ENCODE assay signal across 19 cellular contexts in the genomic region with DNA sequence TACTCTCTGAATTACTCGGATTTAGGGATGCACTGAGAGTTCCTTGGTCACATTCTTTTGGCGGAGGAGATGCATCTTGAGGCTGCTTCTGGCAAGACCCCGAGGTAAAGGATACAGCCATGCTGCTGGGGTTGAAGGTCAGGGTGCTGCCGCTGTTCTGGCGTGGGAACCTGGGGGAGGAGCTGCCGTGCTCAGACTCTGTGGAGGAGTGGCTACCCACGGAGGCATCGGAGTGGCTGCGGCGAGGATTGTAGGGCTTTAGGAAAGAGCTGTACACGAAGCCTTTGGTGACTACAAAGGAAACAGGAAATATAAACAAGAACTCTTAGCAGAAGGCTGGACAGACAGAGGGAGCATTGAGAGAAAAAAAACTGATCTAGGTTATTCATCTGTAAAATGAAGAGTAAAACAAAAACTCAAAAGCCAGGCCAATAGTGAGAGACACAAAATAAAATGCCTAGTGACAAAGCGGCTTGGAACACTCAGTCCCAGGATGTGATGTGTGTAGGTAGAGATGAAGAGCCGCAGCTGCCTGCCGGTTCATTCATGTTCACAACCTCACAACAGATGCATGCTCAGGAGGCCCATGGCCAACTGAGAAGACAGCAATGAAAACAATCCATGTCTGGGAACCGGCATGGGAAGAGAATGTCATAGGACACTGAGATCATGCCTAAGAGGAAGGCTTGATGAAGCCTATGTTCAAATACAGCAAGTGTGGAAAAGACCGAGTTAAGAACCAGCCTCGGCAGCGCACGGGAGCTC.
DNase-seq lines count a peak whose midpoint lies in the region; TF ChIP-seq lines count a peak whose summit lies in the region.
"Had no signal": no experiment of that assay in that cellular context is flagged by ENCODE, and none has a peak within 500 bp of the region (broad histone marks: within the 10 kb centered on the region; RNA-seq: fewer than 3 reads in every experiment).

No MANE protein-coding gene starts in this region.

- no peak for TF ChIP-seq CTCF in choroid plexus epithelial cell (conservative IDR thresholded peaks at IDR 0.05; ENCODE audit: low read depth, low read length)
- TF ChIP-seq CTCF in ovary (IDR thresholded peaks at IDR 0.05), result no peak
- TF ChIP-seq CTCF in ascending aorta (IDR thresholded peaks at IDR 0.05), result no peak

- peaks cover 0 to 2% (median 0%) of the 10 kb centered on the region in 8 donors for H3K9me3 Mint-ChIP-seq in CD4-positive, alpha-beta memory T cell
- H3K9me3 Mint-ChIP-seq: activated CD4-positive, alpha-beta T cell treated with anti-CD3 and anti-CD28 coated beads, Interleukin-2, amount 10 ng/mL, durations not matched to agents 7 days and 5 days; stimulated activated naive CD8-positive, alpha-beta T cell treated with anti-CD3 and anti-CD28 coated beads, Interleukin-15, Interleukin-2, amounts not matched to agents 100 ng/mL and 50 ng/mL, for 24 hours had no signal

- no peak for TF ChIP-seq POLR2A in ovary (IDR thresholded peaks at IDR 0.05)

- H3K36me3 ChIP-seq in ovary, result no peaks in the 10 kb centered on the region
- H3K36me3 ChIP-seq in ascending aorta, result peaks cover 66 to 84% of the 10 kb centered on the region in 2 donors
- H3K36me3 ChIP-seq in CD4-positive, alpha-beta memory T cell (ENCODE audit: insufficient read depth, low read length), result no peaks in the 10 kb centered on the region

- no peak for TF ChIP-seq EP300 in ovary (IDR thresholded peaks at IDR 0.05)

- peaks cover 5 to 21% (median 13%) of the 10 kb centered on the region in 4 donors for H3K4me1 Mint-ChIP-seq in CD4-positive, alpha-beta memory T cell

- peaks cover 6 to 11% of the 10 kb centered on the region in 2 donors for H3K27me3 Mint-ChIP-seq in CD4-positive, alpha-beta memory T cell
- H3K27me3 Mint-ChIP-seq: activated CD4-positive, alpha-beta T cell treated with anti-CD3 and anti-CD28 coated beads, Interleukin-2, amount 10 ng/mL, durations not matched to agents 7 days and 5 days had no signal

- peak; percentile 18 for DNase-seq in Ammon's horn (ENCODE audit: low spot score)
- DNase-seq in choroid plexus epithelial cell (ENCODE audit: low read depth), result peak; percentile 64
- DNase-seq in iris pigment epithelial cell (ENCODE audit: low read depth), result peak; percentile 54
- DNase-seq in ovary, result peak; percentile 57 to 89 (median 73)
- no peak for DNase-seq in hippocampal formation (lab: John Stamatoyannopoulos, UW)
- DNase-seq in ascending aorta (ENCODE audit: low spot score in 2 of 2), result no peak
- DNase-seq in stimulated activated CD4-positive, alpha-beta T cell treated with anti-CD3 and anti-CD28 coated beads, Interleukin-2, amount 100 ng/mL, for 48 hours, result no peak
- no peak for DNase-seq in CD4-positive, alpha-beta memory T cell
- DNase-seq: activated CD4-positive, alpha-beta T cell treated with anti-CD3 and anti-CD28 coated beads, Interleukin-2, amount 10 ng/mL, durations not matched to agents 7 days and 5 days; C1 segment of cervical spinal cord; erythroblast; head of caudate nucleus; NCI-H1417; NCI-H526; OCI-M1; SHP77 treated with DMSO at 0.1 percent for 48 hours; stimulated activated CD4-positive, alpha-beta T cell treated with anti-CD3 and anti-CD28 coated beads, Interleukin-2, amount 100 ng/mL, for 24 hours had no signal

- intact Hi-C loops in ovary (cut with DNase I) (no loop called here), ascending aorta (cut with DNase I) (no loop called here)
- intact Hi-C loops in CD4-positive, alpha-beta memory T cell (cut with micrococcal nuclease), result no loop called here

- H3K27me3 ChIP-seq in ovary, result no peaks in the 10 kb centered on the region
- H3K27me3 ChIP-seq in ascending aorta, result no peaks in the 10 kb centered on the region
- H3K27me3 ChIP-seq in CD4-positive, alpha-beta memory T cell (ENCODE audit: insufficient read depth, low read length), result peaks cover 5% of the 10 kb centered on the region
- H3K27me3 ChIP-seq: dorsolateral prefrontal cortex had no signal

- CTCF ChIA-PET in CD4-positive, alpha-beta memory T cell (lab: Charles Lee; ENCODE audit: partially characterized antibody), result no interaction called here

- POLR2A ChIA-PET in CD4-positive, alpha-beta memory T cell (lab: Charles Lee; ENCODE audit: partially characterized antibody), result no interaction called here

- peak overlapping the region in 1 of 7 donors; percentile 58 for H3K27ac Mint-ChIP-seq in CD4-positive, alpha-beta memory T cell
- H3K27ac Mint-ChIP-seq: activated CD4-positive, alpha-beta T cell treated with anti-CD3 and anti-CD28 coated beads, Interleukin-2, amount 10 ng/mL, durations not matched to agents 7 days and 5 days; stimulated activated naive CD8-positive, alpha-beta T cell treated with anti-CD3 and anti-CD28 coated beads, Interleukin-15, Interleukin-2, amounts not matched to agents 100 ng/mL and 50 ng/mL, for 24 hours had no signal

- 12 to 32% (median 16%) methylated on average over 19 of the region's 19 CpGs for WGBS in ovary, 3 donors

- no peak overlapping the region for H3K4me3 ChIP-seq in choroid plexus epithelial cell (ENCODE audit: low read depth, low read length)
- H3K4me3 ChIP-seq in ovary, result no peak overlapping the region
- H3K4me3 ChIP-seq in ascending aorta, result no peak overlapping the region
- H3K4me3 ChIP-seq in CD4-positive, alpha-beta memory T cell (ENCODE audit: low read length in 2 of 2), result no peak overlapping the region
- H3K4me3 ChIP-seq: dorsolateral prefrontal cortex had no signal

- no peak overlapping the region for H3K4me3 Mint-ChIP-seq in CD4-positive, alpha-beta memory T cell
- H3K4me3 Mint-ChIP-seq: activated CD4-positive, alpha-beta T cell treated with anti-CD3 and anti-CD28 coated beads, Interleukin-2, amount 10 ng/mL, durations not matched to agents 7 days and 5 days; stimulated activated naive CD8-positive, alpha-beta T cell treated with anti-CD3 and anti-CD28 coated beads, Interleukin-15, Interleukin-2, amounts not matched to agents 100 ng/mL and 50 ng/mL, for 24 hours had no signal

- H3K4me1 ChIP-seq in ovary (ENCODE audit: insufficient read depth), result peaks cover 3% of the 10 kb centered on the region
- no peaks in the 10 kb centered on the region for H3K4me1 ChIP-seq in ascending aorta
- peaks cover 4% of the 10 kb centered on the region for H3K4me1 ChIP-seq in CD4-positive, alpha-beta memory T cell (ENCODE audit: insufficient read depth, low read length)

- no peaks in the 10 kb centered on the region for H3K9me3 ChIP-seq in ovary
- H3K9me3 ChIP-seq in ascending aorta, result no peaks in the 10 kb centered on the region
- no peaks in the 10 kb centered on the region for H3K9me3 ChIP-seq in CD4-positive, alpha-beta memory T cell (ENCODE audit: control insufficient read depth in 1 of 2, low read length in 2 of 2)

- H3K36me3 Mint-ChIP-seq in CD4-positive, alpha-beta memory T cell, result peaks cover 24 to 60% of the 10 kb centered on the region in 2 donors

- H3K27ac ChIP-seq in ovary, result peak overlapping the region in 1 of 2 donors; percentile 38
- H3K27ac ChIP-seq in ascending aorta, result no peak overlapping the region
- no peak overlapping the region for H3K27ac ChIP-seq in CD4-positive, alpha-beta memory T cell (ENCODE audit: low read depth, low read length)

Comparison
In these comparisons a context has a peak if more than half of its experiments do, and no peak if none do; other contexts are left out.
1. DNase-seq: peak in Ammon's horn (single experiment), choroid plexus epithelial cell (single experiment), iris pigment epithelial cell (single experiment) and ovary (5 of 5); none in hippocampal formation (0 of 2), ascending aorta (0 of 2), stimulated activated CD4-positive, alpha-beta T cell treated with anti-CD3 and anti-CD28 coated beads, Interleukin-2, amount 100 ng/mL, for 48 hours (0 of 2) and CD4-positive, alpha-beta memory T cell (0 of 5).